Comparison of ENCODE assay signal across 9 cellular contexts in genomic region chr10:6416892-6417512, GRCh38.
A peak's percentile ranks its signal among the peaks of the same experiment; 100 is the strongest.
DNase-seq lines count a peak whose midpoint lies in the region; ATAC-seq, FAIRE-seq and TF ChIP-seq lines count a peak whose summit lies in the region.
"Had no signal": no experiment of that assay in that cellular context is flagged by ENCODE, and none has a peak within 500 bp of the region (broad histone marks: within the 10 kb centered on the region; RNA-seq: fewer than 3 reads in every experiment).

No MANE protein-coding gene starts in this region.

- no peaks in the 10 kb centered on the region for H3K36me3 ChIP-seq in mammary epithelial cell (ENCODE audit: insufficient read depth, low read length)
- H3K36me3 ChIP-seq in kidney (ENCODE audit: control insufficient read depth in 1 of 2, insufficient read depth in 2 of 2, low read length in 2 of 2), result no peaks in the 10 kb centered on the region
- no peaks in the 10 kb centered on the region for H3K36me3 ChIP-seq in thyroid gland

- no peak for FAIRE-seq in kidney (lab: Jason Lieb, UNC)

- H3K27me3 ChIP-seq in mammary epithelial cell (ENCODE audit: insufficient read depth, low read length), result no peaks in the 10 kb centered on the region
- H3K27me3 ChIP-seq in thyroid gland, result no peaks in the 10 kb centered on the region

- 67% methylated on average over 3 of the region's 3 CpGs for WGBS in mammary epithelial cell (ENCODE audit: low coverage, missing lambda C conversion rate)
- WGBS in thyroid gland, 2 donors, result 59 to 66% methylated on average over 3 of the region's 3 CpGs

- no peak for ATAC-seq in GM21381 (IDR thresholded peaks at IDR 0.05; ENCODE audit: unreplicated experiment)

- no peak overlapping the region for H3K27ac ChIP-seq in mammary epithelial cell (ENCODE audit: insufficient read depth, low read depth, low read length)
- no peak overlapping the region for H3K27ac ChIP-seq in kidney (ENCODE audit: low read depth in 2 of 2, low read length in 2 of 2)
- H3K27ac ChIP-seq in thyroid gland, result no peak overlapping the region
- H3K27ac ChIP-seq: epithelial cell of prostate had no signal

- dilution Hi-C loops in mammary epithelial cell (cut with HindIII; ENCODE audit: low sequenced_read_pairs), result no loop called here

- no peak for TF ChIP-seq POLR2A in thyroid gland (IDR thresholded peaks at IDR 0.05)

- H4K20me1 ChIP-seq in mammary epithelial cell (ENCODE audit: insufficient read depth, low read length), result no peaks in the 10 kb centered on the region

- CTCF ChIA-PET in mammary epithelial cell (lab: Charles Lee; ENCODE audit: low non-redundant PET), result no interaction called here

- no TSS peak for BruUV-seq in mammary epithelial cell (replicated peaks; lab: Mats Ljungman, UMichigan)

- intact Hi-C loops in mammary epithelial cell (cut with micrococcal nuclease) (loop anchor here (1.0 to 2.0 kb wide), 4 partner anchors 163 to 1000 kb away; partner anchors contain the start of gene PRKCQ), kidney (cut with DNase I) (no loop called here), thyroid gland (cut with DNase I) (no loop called here)

- peak; percentile 63 for TF ChIP-seq CTCF in GM12873 (IDR thresholded peaks at IDR 0.05; ENCODE audit: insufficient read depth, low read depth, low read length, missing control alignments)
- peak; percentile 64 to 70 for TF ChIP-seq CTCF in mammary epithelial cell (conservative IDR thresholded peaks at IDR 0.05 in 1 of 2, IDR thresholded peaks at IDR 0.05 in 1 of 2; ENCODE audit: extremely low read depth in 1 of 2, insufficient read depth in 1 of 2, low read depth in 1 of 2, low read length in 2 of 2)
- TF ChIP-seq CTCF in kidney (IDR thresholded peaks at IDR 0.05; ENCODE audit: borderline replicate concordance, extremely low read depth, insufficient read depth), result peak; percentile 66
- TF ChIP-seq CTCF in thyroid gland (IDR thresholded peaks at IDR 0.05), result peak in 5 of 6 experiments; percentile 41 to 89 (median 61)

- in situ Hi-C loops in mammary epithelial cell (cut with MboI; ENCODE audit: low sequenced_read_pairs in 2 of 2), result loop anchor here (10.0 to 25.0 kb wide), 3 partner anchors 248 to 1270 kb away; partner anchors contain the start of gene SFMBT2 (in 1 of the 2)

- no peak overlapping the region for H3K4me3 ChIP-seq in mammary epithelial cell (replicated peaks in 1 of 3; ENCODE audit: insufficient read depth in 1 of 3, low read depth in 2 of 3, low read length in 3 of 3)
- no peak overlapping the region for H3K4me3 ChIP-seq in kidney (ENCODE audit: low read length in 2 of 2)
- H3K4me3 ChIP-seq in thyroid gland (replicated peaks in 1 of 3), result no peak overlapping the region

- H3K79me2 ChIP-seq in mammary epithelial cell (ENCODE audit: insufficient read depth, low read length), result no peaks in the 10 kb centered on the region

- H3K9me3 ChIP-seq in mammary epithelial cell (replicated peaks; ENCODE audit: insufficient read depth, low read length) (no peaks in the 10 kb centered on the region), kidney (ENCODE audit: control insufficient read depth in 1 of 2, low read length in 2 of 2) (no peaks in the 10 kb centered on the region), thyroid gland (no peaks in the 10 kb centered on the region)

- H3K9ac ChIP-seq in mammary epithelial cell (ENCODE audit: insufficient read depth, low read length) (no peak overlapping the region), kidney (ENCODE audit: low read length in 2 of 2) (no peak overlapping the region)

- no peaks in the 10 kb centered on the region for H3K4me1 ChIP-seq in mammary epithelial cell (ENCODE audit: insufficient read depth, low read length)
- no peaks in the 10 kb centered on the region for H3K4me1 ChIP-seq in kidney (ENCODE audit: control insufficient read depth in 1 of 2, insufficient read depth in 1 of 2, low read depth in 1 of 2, low read length in 2 of 2)
- H3K4me1 ChIP-seq in thyroid gland, result no peaks in the 10 kb centered on the region

- no peak overlapping the region for H3K4me2 ChIP-seq in mammary epithelial cell (ENCODE audit: insufficient read depth, low read depth, low read length)

- DNase-seq in AG08396 (ENCODE audit: low spot score) (peak; percentile 40), NCI-H2227 treated with DMSO at 0.1 percent for 48 hours (lab: John Stamatoyannopoulos, UW) (peak; percentile 15), mammary epithelial cell (peak; percentile 31), kidney (no peak), thyroid gland (no peak), NK-92 (lab: John Stamatoyannopoulos, UW; ENCODE audit: unreplicated experiment) (no peak)

- H2AFZ ChIP-seq in mammary epithelial cell (ENCODE audit: low read depth, low read length), result no peak overlapping the region

Comparison
In these comparisons a context has a peak if more than half of its experiments do, and no peak if none do; other contexts are left out.
1. DNase-seq: peak in AG08396 (single experiment), NCI-H2227 treated with DMSO at 0.1 percent for 48 hours (single experiment) and mammary epithelial cell (single experiment); none in kidney (single experiment), thyroid gland (0 of 2) and NK-92 (single experiment).
2. Peak in every context shown above with its lines, with median percentiles within 50 percentile points of each other: CTCF ChIP-seq.